Comparison of ENCODE assay signal across 13 cellular contexts in the genomic region with DNA sequence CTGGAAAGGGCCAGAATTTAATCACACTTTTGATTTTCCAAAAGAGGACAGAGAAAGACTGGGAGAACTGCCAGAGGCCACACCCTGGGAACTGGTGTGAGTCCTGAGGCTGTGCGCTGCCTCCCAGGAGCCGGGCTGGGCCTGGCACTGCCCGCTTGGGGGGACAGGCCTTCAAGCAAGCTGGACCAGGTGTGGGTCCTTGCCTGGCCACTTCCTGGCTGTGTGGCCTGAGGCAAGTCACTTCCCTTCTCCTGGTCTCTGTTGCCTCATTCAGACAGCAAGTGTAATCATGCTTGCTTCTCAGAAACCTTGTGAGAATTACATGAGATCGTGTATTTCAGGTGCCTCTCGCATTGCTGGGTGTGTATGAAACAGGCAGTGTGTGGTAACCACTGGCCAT.
DNase-seq lines count a peak whose midpoint lies in the region; ATAC-seq and TF ChIP-seq lines count a peak whose summit lies in the region.
"Had no signal": no experiment of that assay in that cellular context is flagged by ENCODE, and none has a peak within 500 bp of the region (broad histone marks: within the 10 kb centered on the region; RNA-seq: fewer than 3 reads in every experiment).

No MANE protein-coding gene starts in this region.

- H3K4me1 Mint-ChIP-seq in endodermal cell, result no peaks in the 10 kb centered on the region

- DNase-seq in A172 (ENCODE audit: low spot score) (peak; percentile 25), M059J (ENCODE audit: low read depth) (peak; percentile 25), endodermal cell (no peak), mucosa of descending colon (peak in 1 of 3 donors; percentile 35), NCI-H2029 treated with DMSO at 0.1 percent for 48 hours (lab: John Stamatoyannopoulos, UW) (no peak)
- DNase-seq: activated T-cell treated with anti-CD3 and anti-CD28 coated beads, Interleukin-2, amount 50 U/mL, for 24 hours; body of pancreas; erythroblast; natural killer cell had no signal

- no peaks in the 10 kb centered on the region for H3K36me3 Mint-ChIP-seq in endodermal cell (ENCODE audit: low read depth)
- H3K36me3 Mint-ChIP-seq: natural killer cell had no signal

- no peak overlapping the region for H3K9ac ChIP-seq in endodermal cell (ENCODE audit: extremely low read depth, low read length, poor library complexity, severe bottlenecking)

- H3K27me3 Mint-ChIP-seq in endodermal cell (ENCODE audit: insufficient read depth), result no peaks in the 10 kb centered on the region
- H3K27me3 Mint-ChIP-seq: activated T-cell treated with anti-CD3 and anti-CD28 coated beads, Interleukin-2, amount 50 U/mL, for 24 hours had no signal

- no peaks in the 10 kb centered on the region for H3K36me3 ChIP-seq in endodermal cell (ENCODE audit: control insufficient read depth, insufficient read depth, low read length)
- H3K36me3 ChIP-seq in mucosa of descending colon (ENCODE audit: low read depth), result no peaks in the 10 kb centered on the region
- no peaks in the 10 kb centered on the region for H3K36me3 ChIP-seq in gastroesophageal sphincter
- H3K36me3 ChIP-seq: SJSA1 had no signal

- H3K9me3 Mint-ChIP-seq in endodermal cell, result no peaks in the 10 kb centered on the region
- H3K9me3 Mint-ChIP-seq: activated T-cell treated with anti-CD3 and anti-CD28 coated beads, Interleukin-2, amount 50 U/mL, for 24 hours; natural killer cell had no signal

- H3K4me3 ChIP-seq in endodermal cell (ENCODE audit: low read length) (no peak overlapping the region), mucosa of descending colon (no peak overlapping the region), gastroesophageal sphincter (no peak overlapping the region)
- H3K4me3 ChIP-seq: body of pancreas, SJSA1 had no signal

- TF ChIP-seq EP300 in gastroesophageal sphincter (IDR thresholded peaks at IDR 0.05), result no peak

- H3K4me1 ChIP-seq in endodermal cell (ENCODE audit: control insufficient read depth, insufficient read depth, low read length) (no peaks in the 10 kb centered on the region), mucosa of descending colon (ENCODE audit: low read depth) (no peaks in the 10 kb centered on the region), gastroesophageal sphincter (peaks cover 0 to 14% (median 0%) of the 10 kb centered on the region in 3 donors)
- H3K4me1 ChIP-seq: body of pancreas had no signal

- ATAC-seq in mucosa of descending colon (peak; percentile 56), HG02623 (IDR thresholded peaks at IDR 0.05; ENCODE audit: unreplicated experiment) (no peak), GM21723 (IDR thresholded peaks at IDR 0.05; ENCODE audit: unreplicated experiment) (no peak), gastroesophageal sphincter (no peak)
- ATAC-seq: body of pancreas, natural killer cell had no signal

- H3K9me3 ChIP-seq in endodermal cell (ENCODE audit: control insufficient read depth, low read length) (no peaks in the 10 kb centered on the region), mucosa of descending colon (no peaks in the 10 kb centered on the region), gastroesophageal sphincter (no peaks in the 10 kb centered on the region)
- H3K9me3 ChIP-seq: body of pancreas, SJSA1 had no signal

- H3K4me3 Mint-ChIP-seq in endodermal cell, result no peak overlapping the region
- H3K4me3 Mint-ChIP-seq: activated T-cell treated with anti-CD3 and anti-CD28 coated beads, Interleukin-2, amount 50 U/mL, for 24 hours; natural killer cell had no signal

- H3K27ac Mint-ChIP-seq in endodermal cell, result no peak overlapping the region
- H3K27ac Mint-ChIP-seq: activated T-cell treated with anti-CD3 and anti-CD28 coated beads, Interleukin-2, amount 50 U/mL, for 24 hours; natural killer cell had no signal

- peaks cover 2% of the 10 kb centered on the region for H3K27me3 ChIP-seq in endodermal cell (ENCODE audit: control insufficient read depth, insufficient read depth, low read length, poor library complexity, severe bottlenecking)
- H3K27me3 ChIP-seq in gastroesophageal sphincter, result no peaks in the 10 kb centered on the region
- H3K27me3 ChIP-seq: body of pancreas, SJSA1 had no signal

- intact Hi-C loops in mucosa of descending colon (cut with DNase I, micrococcal nuclease), result no loop called here

- H3K27ac ChIP-seq in endodermal cell (ENCODE audit: low read depth, low read length) (peak overlapping the region; percentile 0), gastroesophageal sphincter (no peak overlapping the region)
- H3K27ac ChIP-seq: body of pancreas had no signal

- no peak for TF ChIP-seq POLR2A in gastroesophageal sphincter (IDR thresholded peaks at IDR 0.05)

- WGBS in endodermal cell (ENCODE audit: insufficient coverage in 1 of 2, insufficient read length in 1 of 2), 2 experiments, result 95 to 97% methylated on average over 5 of the region's 5 CpGs
- whole genome bisulfite sequencing in gastroesophageal sphincter (ENCODE audit: low coverage in 1 of 2), 2 donors, result no CpG with 5 or more reads among the region's 5 CpGs

- TF ChIP-seq CTCF in endodermal cell (conservative IDR thresholded peaks at IDR 0.05) (no peak), mucosa of descending colon (IDR thresholded peaks at IDR 0.05) (no peak), gastroesophageal sphincter (IDR thresholded peaks at IDR 0.05) (no peak)

Comparison
In these comparisons a context has a peak if more than half of its experiments do, and no peak if none do; other contexts are left out.
1. DNase-seq: peak in A172 (single experiment) and M059J (single experiment); none in endodermal cell (single experiment) and NCI-H2029 treated with DMSO at 0.1 percent for 48 hours (single experiment).